Comparison of ENCODE assay signal across 8 cellular contexts in the genomic region with DNA sequence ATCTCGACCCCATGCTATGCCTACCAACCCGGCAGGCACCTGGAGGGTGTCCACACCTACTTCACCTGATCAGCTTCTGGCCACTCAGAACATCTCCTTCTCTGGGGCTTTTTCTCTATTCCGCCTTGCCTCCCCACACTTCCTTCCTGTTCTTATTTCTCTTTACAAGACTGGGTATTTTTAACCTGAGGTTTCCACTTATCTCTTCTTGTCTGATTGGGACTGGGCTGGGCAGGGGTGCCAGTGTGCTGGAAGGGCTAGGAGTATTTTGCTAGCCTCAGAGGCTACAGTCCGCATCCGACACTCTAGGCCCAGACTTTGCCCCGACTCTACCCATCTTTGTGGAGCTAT. TPM values are rescaled to one million over a fixed set of nuclear protein-coding genes. Genes with fewer than 3 reads are reported as not detected.
A peak's percentile ranks its signal among the peaks of the same experiment; 100 is the strongest.
DNase-seq lines count a peak whose midpoint lies in the region; ATAC-seq and TF ChIP-seq lines count a peak whose summit lies in the region.

No MANE protein-coding gene starts in this region.

- H3K27me3 Mint-ChIP-seq in activated CD8-positive, alpha-beta T cell treated with anti-CD3 and anti-CD28 coated beads for 36 hours, result no peaks in the 10 kb centered on the region
- no peaks in the 10 kb centered on the region for H3K27me3 Mint-ChIP-seq in stimulated activated memory B cell treated with anti-CD40 and anti-IgM and Interleukin-4, amounts not matched to agents 10 μg/mL and 1 μg/mL and 100 μg/mL, for 72 hours

- no peak for TF ChIP-seq CTCF in activated CD8-positive, alpha-beta T cell treated with anti-CD3 and anti-CD28 coated beads for 36 hours (IDR thresholded peaks at IDR 0.05)

- H3K27ac Mint-ChIP-seq in activated CD8-positive, alpha-beta T cell treated with anti-CD3 and anti-CD28 coated beads for 36 hours, result peak overlapping the region; percentile 95
- peak overlapping the region; percentile 100 for H3K27ac Mint-ChIP-seq in stimulated activated memory B cell treated with anti-CD40 and anti-IgM and Interleukin-4, amounts not matched to agents 10 μg/mL and 1 μg/mL and 100 μg/mL, for 72 hours

- DNase-seq in activated CD4-positive, CD25-positive, alpha-beta regulatory T cell treated with anti-CD3 and anti-CD28 coated beads, Interleukin-2, amount 50 U/mL, for 16 hours (ENCODE audit: low read depth, low spot score), result peak; percentile 3
- no peak for DNase-seq in activated CD4-positive, CD25-positive, alpha-beta regulatory T cell treated with anti-CD3 and anti-CD28 coated beads, Interleukin-2, amount 50 U/mL, for 72 hours
- DNase-seq in activated CD8-positive, alpha-beta T cell treated with anti-CD3 and anti-CD28 coated beads for 36 hours, result peak; percentile 52
- DNase-seq in left lobe of liver (ENCODE audit: low spot score) (no peak), left cardiac atrium (no peak), 8988T (no peak)

- peaks cover 2% of the 10 kb centered on the region for H3K36me3 Mint-ChIP-seq in activated CD8-positive, alpha-beta T cell treated with anti-CD3 and anti-CD28 coated beads for 36 hours (ENCODE audit: low read depth)
- H3K36me3 Mint-ChIP-seq in stimulated activated memory B cell treated with anti-CD40 and anti-IgM and Interleukin-4, amounts not matched to agents 10 μg/mL and 1 μg/mL and 100 μg/mL, for 72 hours, result peaks cover 5% of the 10 kb centered on the region

- no peaks in the 10 kb centered on the region for H3K9me3 Mint-ChIP-seq in activated CD8-positive, alpha-beta T cell treated with anti-CD3 and anti-CD28 coated beads for 36 hours
- peaks cover 2% of the 10 kb centered on the region for H3K9me3 Mint-ChIP-seq in stimulated activated memory B cell treated with anti-CD40 and anti-IgM and Interleukin-4, amounts not matched to agents 10 μg/mL and 1 μg/mL and 100 μg/mL, for 72 hours

- POLR2A ChIA-PET in activated CD8-positive, alpha-beta T cell treated with anti-CD3 and anti-CD28 coated beads for 36 hours (lab: Charles Lee), result interaction anchor here (0.7 to 1.8 kb wide), 6 partner anchors 9 to 46 kb away, joined by 3 to 10 read pairs (median 6); no protein-coding TSS in a partner anchor

- H3K4me1 Mint-ChIP-seq in activated CD8-positive, alpha-beta T cell treated with anti-CD3 and anti-CD28 coated beads for 36 hours (ENCODE audit: low read depth), result peaks cover 42% of the 10 kb centered on the region
- H3K4me1 Mint-ChIP-seq in stimulated activated memory B cell treated with anti-CD40 and anti-IgM and Interleukin-4, amounts not matched to agents 10 μg/mL and 1 μg/mL and 100 μg/mL, for 72 hours, result peaks cover 62% of the 10 kb centered on the region

- peak overlapping the region; percentile 62 for H3K4me3 Mint-ChIP-seq in activated CD8-positive, alpha-beta T cell treated with anti-CD3 and anti-CD28 coated beads for 36 hours
- H3K4me3 Mint-ChIP-seq in stimulated activated memory B cell treated with anti-CD40 and anti-IgM and Interleukin-4, amounts not matched to agents 10 μg/mL and 1 μg/mL and 100 μg/mL, for 72 hours, result peak overlapping the region; percentile 68

- CTCF ChIA-PET in activated CD8-positive, alpha-beta T cell treated with anti-CD3 and anti-CD28 coated beads for 36 hours (lab: Charles Lee), result interaction anchor here (1.2 to 19.1 kb wide), 8 partner anchors 11 to 170 kb away, joined by 3 to 189 read pairs (median 6); partner anchors contain the start of gene ZNF652

- ATAC-seq in HG03460 (IDR thresholded peaks at IDR 0.05; ENCODE audit: unreplicated experiment), result peak; percentile 62
- peak; percentile 70 for ATAC-seq in activated CD8-positive, alpha-beta T cell treated with anti-CD3 and anti-CD28 coated beads for 36 hours
- ATAC-seq in stimulated activated memory B cell treated with anti-CD40 and anti-IgM and Interleukin-4, amounts not matched to agents 10 μg/mL and 1 μg/mL and 100 μg/mL, for 72 hours, result peak; percentile 89
- no peak for ATAC-seq in left lobe of liver
- ATAC-seq in left cardiac atrium, result no peak

- intact Hi-C loops in activated CD8-positive, alpha-beta T cell treated with anti-CD3 and anti-CD28 coated beads for 36 hours (cut with micrococcal nuclease), result no loop called here
- intact Hi-C loops in left cardiac atrium (cut with DNase I), result no loop called here

RNA-seq across cellular contexts. Expression of gene ZNF652, which starts 26.2 kb away (rescaled TPM):
- 1 to 10 TPM; 6.4 to 6.7 TPM for total RNA-seq in activated CD8-positive, alpha-beta T cell treated with anti-CD3 and anti-CD28 coated beads for 36 hours
- total RNA-seq in left lobe of liver (38.6 TPM), left cardiac atrium (10 to 100 TPM; 23.4 to 25.2 TPM)

RNA-seq across cellular contexts. Expression of gene PHB1, which starts 26.4 kb away (rescaled TPM):
- 100 to 1,000 TPM; 363 to 381 TPM for total RNA-seq in activated CD8-positive, alpha-beta T cell treated with anti-CD3 and anti-CD28 coated beads for 36 hours
- 93.5 TPM for total RNA-seq in left lobe of liver
- total RNA-seq in left cardiac atrium, result 100 to 1,000 TPM; 203 to 215 TPM

Comparison
In these comparisons a context has a peak if more than half of its experiments do, and no peak if none do; other contexts are left out.
1. DNase-seq: peak in activated CD4-positive, CD25-positive, alpha-beta regulatory T cell treated with anti-CD3 and anti-CD28 coated beads, Interleukin-2, amount 50 U/mL, for 16 hours (single experiment) and activated CD8-positive, alpha-beta T cell treated with anti-CD3 and anti-CD28 coated beads for 36 hours (single experiment); none in activated CD4-positive, CD25-positive, alpha-beta regulatory T cell treated with anti-CD3 and anti-CD28 coated beads, Interleukin-2, amount 50 U/mL, for 72 hours (single experiment), left lobe of liver (single experiment), left cardiac atrium (single experiment) and 8988T (single experiment).
2. ATAC-seq: peak in HG03460 (single experiment), activated CD8-positive, alpha-beta T cell treated with anti-CD3 and anti-CD28 coated beads for 36 hours (single experiment) and stimulated activated memory B cell treated with anti-CD40 and anti-IgM and Interleukin-4, amounts not matched to agents 10 μg/mL and 1 μg/mL and 100 μg/mL, for 72 hours (single experiment); none in left lobe of liver (single experiment) and left cardiac atrium (0 of 2).